8 cellular contexts compared by ENCODE assay signal in genomic region chr12:116324684-116325664, GRCh38. TPM values are rescaled to one million over a fixed set of nuclear protein-coding genes. Genes with fewer than 3 reads are reported as not detected.
DNase-seq lines count a peak whose midpoint lies in the region; ATAC-seq and FAIRE-seq lines count a peak whose summit lies in the region.

No MANE protein-coding gene starts in this region.

- peaks cover 31% of the 10 kb centered on the region for H3K4me1 Mint-ChIP-seq in activated T-cell treated with anti-CD3 and anti-CD28 coated beads, Interleukin-2, amount 50 U/mL, for 4 hours (ENCODE audit: low read depth)
- peaks cover 17% of the 10 kb centered on the region for H3K4me1 Mint-ChIP-seq in T-helper 17 cell
- peaks cover 24 to 39% of the 10 kb centered on the region in 2 donors for H3K4me1 Mint-ChIP-seq in stimulated activated naive B cell treated with anti-CD40 and anti-IgM and Interleukin-4, amounts not matched to agents 10 μg/mL and 1 μg/mL and 100 μg/mL, for 72 hours

- FAIRE-seq in frontal cortex (lab: Jason Lieb, UNC), result no peak

- no peaks in the 10 kb centered on the region for H3K9me3 ChIP-seq in T-helper 17 cell (ENCODE audit: control insufficient read depth, low read length, poor library complexity, severe bottlenecking)

- peak; percentile 57 to 69 for ATAC-seq in activated T-cell treated with anti-CD3 and anti-CD28 coated beads, Interleukin-2, amount 50 U/mL, for 4 hours
- ATAC-seq in HG03045 (IDR thresholded peaks at IDR 0.05; ENCODE audit: unreplicated experiment), result peak; percentile 81
- ATAC-seq in T-helper 17 cell, result peak; percentile 79
- ATAC-seq in stimulated activated naive B cell treated with anti-CD40 and anti-IgM and Interleukin-4, amounts not matched to agents 10 μg/mL and 1 μg/mL and 100 μg/mL, for 72 hours (replicated peaks), result peak; percentile 62 to 73
- no peak for ATAC-seq in GM18520 (IDR thresholded peaks at IDR 0.05; ENCODE audit: unreplicated experiment)

- H3K4me3 Mint-ChIP-seq in activated T-cell treated with anti-CD3 and anti-CD28 coated beads, Interleukin-2, amount 50 U/mL, for 4 hours, result no peak overlapping the region
- H3K4me3 Mint-ChIP-seq in T-helper 17 cell, result peak overlapping the region; percentile 25
- H3K4me3 Mint-ChIP-seq in stimulated activated naive B cell treated with anti-CD40 and anti-IgM and Interleukin-4, amounts not matched to agents 10 μg/mL and 1 μg/mL and 100 μg/mL, for 72 hours, result peak overlapping the region; percentile 19 to 58

- H3K27ac Mint-ChIP-seq in T-helper 17 cell, result peak overlapping the region; percentile 45
- H3K27ac Mint-ChIP-seq in stimulated activated naive B cell treated with anti-CD40 and anti-IgM and Interleukin-4, amounts not matched to agents 10 μg/mL and 1 μg/mL and 100 μg/mL, for 72 hours, result peak overlapping the region; percentile 89

- no peaks in the 10 kb centered on the region for H3K36me3 Mint-ChIP-seq in activated T-cell treated with anti-CD3 and anti-CD28 coated beads, Interleukin-2, amount 50 U/mL, for 4 hours (ENCODE audit: insufficient read depth)
- H3K36me3 Mint-ChIP-seq in T-helper 17 cell (ENCODE audit: low read depth), result no peaks in the 10 kb centered on the region
- no peaks in the 10 kb centered on the region for H3K36me3 Mint-ChIP-seq in stimulated activated naive B cell treated with anti-CD40 and anti-IgM and Interleukin-4, amounts not matched to agents 10 μg/mL and 1 μg/mL and 100 μg/mL, for 72 hours

- no peak for DNase-seq in activated T-cell treated with anti-CD3 and anti-CD28 coated beads, Interleukin-2, amount 50 U/mL, for 4 hours
- no peak for DNase-seq in activated T-cell treated with anti-CD3 and anti-CD28 coated beads, Interleukin-2, amount 50 U/mL, for 1 hour
- DNase-seq in T-helper 17 cell, result no peak
- no peak for DNase-seq in stimulated activated naive B cell treated with anti-CD40 and anti-IgM and Interleukin-4, amounts not matched to agents 10 μg/mL and 1 μg/mL and 100 μg/mL, for 72 hours
- no peak for DNase-seq in NCI-H524 (lab: John Stamatoyannopoulos, UW)
- no peak for DNase-seq in frontal cortex (ENCODE audit: low spot score in 2 of 2)

- no peaks in the 10 kb centered on the region for H3K9me3 Mint-ChIP-seq in activated T-cell treated with anti-CD3 and anti-CD28 coated beads, Interleukin-2, amount 50 U/mL, for 4 hours
- H3K9me3 Mint-ChIP-seq in stimulated activated naive B cell treated with anti-CD40 and anti-IgM and Interleukin-4, amounts not matched to agents 10 μg/mL and 1 μg/mL and 100 μg/mL, for 72 hours, result no peaks in the 10 kb centered on the region

- H3K27me3 Mint-ChIP-seq in activated T-cell treated with anti-CD3 and anti-CD28 coated beads, Interleukin-2, amount 50 U/mL, for 4 hours (ENCODE audit: low read depth), result no peaks in the 10 kb centered on the region
- H3K27me3 Mint-ChIP-seq in T-helper 17 cell, result no peaks in the 10 kb centered on the region
- H3K27me3 Mint-ChIP-seq in stimulated activated naive B cell treated with anti-CD40 and anti-IgM and Interleukin-4, amounts not matched to agents 10 μg/mL and 1 μg/mL and 100 μg/mL, for 72 hours, result no peaks in the 10 kb centered on the region

RNA-seq across cellular contexts. Expression of gene MED13L, which starts 47.5 kb away (rescaled TPM):
- 10 to 100 TPM; 45.6 to 49.7 (median 47.5) TPM for total RNA-seq in activated T-cell treated with anti-CD3 and anti-CD28 coated beads, Interleukin-2, amount 50 U/mL, for 4 hours
- total RNA-seq in T-helper 17 cell (100 to 1,000 TPM; 184 to 193 TPM), frontal cortex (164 TPM)
